16 cellular contexts compared by ENCODE assay signal in the genomic region with DNA sequence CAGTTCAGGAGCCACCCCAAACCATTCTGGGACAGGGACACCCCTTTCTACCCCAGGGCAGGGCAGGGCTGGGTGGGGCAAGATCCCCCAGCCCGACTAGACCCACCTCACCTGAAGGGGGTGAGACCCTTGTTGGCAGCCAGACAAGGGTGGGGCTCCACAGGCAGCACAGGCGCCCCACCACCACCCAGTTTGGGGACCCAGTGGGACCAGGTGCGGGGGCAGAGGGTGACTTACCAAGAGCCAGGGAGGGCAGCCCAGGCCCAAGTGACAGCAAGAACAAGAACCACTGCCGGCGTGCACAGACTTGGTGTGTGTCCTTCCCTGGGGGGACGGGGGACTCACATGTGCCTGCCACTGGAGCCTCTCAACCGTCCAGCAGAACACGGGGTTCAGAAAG. TPM values are rescaled to one million over a fixed set of nuclear protein-coding genes. Genes with fewer than 3 reads are reported as not detected.
A peak's percentile ranks its signal among the peaks of the same experiment; 100 is the strongest.
DNase-seq lines count a peak whose midpoint lies in the region; ATAC-seq and TF ChIP-seq lines count a peak whose summit lies in the region.
"Had no signal": no experiment of that assay in that cellular context is flagged by ENCODE, and none has a peak within 500 bp of the region (broad histone marks: within the 10 kb centered on the region; RNA-seq: fewer than 3 reads in every experiment).

No MANE protein-coding gene starts in this region.

- H3K36me3 Mint-ChIP-seq in activated T-helper 1 cell treated with anti-CD3 and anti-CD28 coated beads, Interleukin-12 subunit alpha, Interleukin-12 subunit beta, Interleukin-2, Interleukin-4 antibody, amounts not matched to agents 30 ng/mL and 10 ng/mL and 1 ng/mL, durations not matched to agents 14 hours and 24 hours and 36 hours (ENCODE audit: low read depth): no peaks in the 10 kb centered on the region
- H3K36me3 Mint-ChIP-seq: CD4-positive, alpha-beta memory T cell had no signal

- peaks cover 0 to 36% (median 10%) of the 10 kb centered on the region in 11 experiments; a peak in 11 of 22 replicates for H4K20me1 ChIP-seq in BLaER1 treated with 17β-estradiol and CSF1 and Interleukin-3, amounts not matched to agents 10 nM and 100 nM

- peaks cover 38 to 82% (median 73%) of the 10 kb centered on the region in 10 experiments for H3K4me1 ChIP-seq in BLaER1 treated with 17β-estradiol and CSF1 and Interleukin-3, amounts not matched to agents 10 nM and 100 nM
- H3K4me1 ChIP-seq in sigmoid colon: peaks cover 0 to 16% (median 7%) of the 10 kb centered on the region in 4 donors

- H3K9me3 Mint-ChIP-seq in activated T-helper 1 cell treated with anti-CD3 and anti-CD28 coated beads, Interleukin-12 subunit alpha, Interleukin-12 subunit beta, Interleukin-2, Interleukin-4 antibody, amounts not matched to agents 30 ng/mL and 10 ng/mL and 1 ng/mL, durations not matched to agents 14 hours and 24 hours and 36 hours: no peaks in the 10 kb centered on the region
- H3K9me3 Mint-ChIP-seq: CD4-positive, alpha-beta memory T cell had no signal

- H3K4me2 ChIP-seq in BLaER1 treated with 17β-estradiol and CSF1 and Interleukin-3, amounts not matched to agents 10 nM and 100 nM: peak overlapping the region; percentile 85 to 99 (median 93); a peak in 20 of 22 replicates

- peak overlapping the region; percentile 53 for H3K4me3 Mint-ChIP-seq in activated T-helper 1 cell treated with anti-CD3 and anti-CD28 coated beads, Interleukin-12 subunit alpha, Interleukin-12 subunit beta, Interleukin-2, Interleukin-4 antibody, amounts not matched to agents 30 ng/mL and 10 ng/mL and 1 ng/mL, durations not matched to agents 14 hours and 24 hours and 36 hours

- 83 to 92% methylated on average over 8 of the region's 8 CpGs for WGBS in sigmoid colon, 2 donors

- DNase-seq in activated T-helper 1 cell treated with anti-CD3 and anti-CD28 coated beads, Interleukin-12 subunit alpha, Interleukin-12 subunit beta, Interleukin-2, Interleukin-4 antibody, amounts not matched to agents 30 ng/mL and 10 ng/mL and 1 ng/mL, durations not matched to agents 14 hours and 24 hours and 36 hours (ENCODE audit: low spot score): no peak
- DNase-seq in sigmoid colon: peak; percentile 68
- no peak for DNase-seq in stimulated activated naive CD4-positive, alpha-beta T cell treated with Interleukin-2 at 50 U/mL for 16 hours (lab: John Stamatoyannopoulos, UW)
- DNase-seq: ACHN; CD4-positive, alpha-beta memory T cell; DMS79; Karpas-422; MM.1S; NCI-H1105; NCI-H1694; NCI-H510A treated with DMSO at 0.1 percent for 48 hours; NCI-H82 had no signal

- H3K27ac ChIP-seq in BLaER1 treated with 17β-estradiol and CSF1 and Interleukin-3, amounts not matched to agents 10 nM and 100 nM: no peak overlapping the region
- no peak overlapping the region for H3K27ac ChIP-seq in sigmoid colon

- TF ChIP-seq POLR2A in sigmoid colon (IDR thresholded peaks at IDR 0.05): no peak

- peak overlapping the region in 4 of 11 experiments; percentile 1 to 87 (median 15); a peak in 3 of 22 replicates for H3K9ac ChIP-seq in BLaER1 treated with 17β-estradiol and CSF1 and Interleukin-3, amounts not matched to agents 10 nM and 100 nM

- peaks cover 16% of the 10 kb centered on the region for H3K27me3 Mint-ChIP-seq in activated T-helper 1 cell treated with anti-CD3 and anti-CD28 coated beads, Interleukin-12 subunit alpha, Interleukin-12 subunit beta, Interleukin-2, Interleukin-4 antibody, amounts not matched to agents 30 ng/mL and 10 ng/mL and 1 ng/mL, durations not matched to agents 14 hours and 24 hours and 36 hours (ENCODE audit: insufficient read depth)
- H3K27me3 Mint-ChIP-seq: CD4-positive, alpha-beta memory T cell had no signal

- TF ChIP-seq EP300 in sigmoid colon (IDR thresholded peaks at IDR 0.05): no peak

- ATAC-seq in HG03280 (IDR thresholded peaks at IDR 0.05; ENCODE audit: unreplicated experiment) (no peak), HG03520 (IDR thresholded peaks at IDR 0.05; ENCODE audit: unreplicated experiment) (no peak)

- H3K27me3 ChIP-seq in BLaER1 treated with 17β-estradiol and CSF1 and Interleukin-3, amounts not matched to agents 10 nM and 100 nM: peaks cover 23 to 48% (median 35%) of the 10 kb centered on the region in 11 experiments
- peaks cover 35 to 85% (median 54%) of the 10 kb centered on the region in 3 donors for H3K27me3 ChIP-seq in sigmoid colon

- intact Hi-C loops in activated T-helper 1 cell treated with anti-CD3 and anti-CD28 coated beads, Interleukin-12 subunit alpha, Interleukin-12 subunit beta, Interleukin-2, Interleukin-4 antibody, amounts not matched to agents 30 ng/mL and 10 ng/mL and 1 ng/mL, durations not matched to agents 14 hours and 24 hours and 36 hours (cut with micrococcal nuclease): no loop called here
- intact Hi-C loops in sigmoid colon (cut with DNase I): no loop called here

- no peaks in the 10 kb centered on the region for H3K36me3 ChIP-seq in BLaER1 treated with 17β-estradiol and CSF1 and Interleukin-3, amounts not matched to agents 10 nM and 100 nM
- no peaks in the 10 kb centered on the region for H3K36me3 ChIP-seq in sigmoid colon

- no peak overlapping the region for H3K4me3 ChIP-seq in BLaER1 treated with 17β-estradiol and CSF1 and Interleukin-3, amounts not matched to agents 10 nM and 100 nM
- H3K4me3 ChIP-seq in sigmoid colon: no peak overlapping the region

- no peak overlapping the region for H3K27ac Mint-ChIP-seq in activated T-helper 1 cell treated with anti-CD3 and anti-CD28 coated beads, Interleukin-12 subunit alpha, Interleukin-12 subunit beta, Interleukin-2, Interleukin-4 antibody, amounts not matched to agents 30 ng/mL and 10 ng/mL and 1 ng/mL, durations not matched to agents 14 hours and 24 hours and 36 hours
- H3K27ac Mint-ChIP-seq: CD4-positive, alpha-beta memory T cell had no signal

- TF ChIP-seq CTCF in sigmoid colon (IDR thresholded peaks at IDR 0.05): no peak

- peaks cover 4% of the 10 kb centered on the region for H3K4me1 Mint-ChIP-seq in activated T-helper 1 cell treated with anti-CD3 and anti-CD28 coated beads, Interleukin-12 subunit alpha, Interleukin-12 subunit beta, Interleukin-2, Interleukin-4 antibody, amounts not matched to agents 30 ng/mL and 10 ng/mL and 1 ng/mL, durations not matched to agents 14 hours and 24 hours and 36 hours (ENCODE audit: low read depth)

- H3K9me3 ChIP-seq in BLaER1 treated with 17β-estradiol and CSF1 and Interleukin-3, amounts not matched to agents 10 nM and 100 nM (replicated peaks in 1 of 11): no peaks in the 10 kb centered on the region; a peak in 3 of 22 replicates
- no peaks in the 10 kb centered on the region for H3K9me3 ChIP-seq in sigmoid colon

RNA-seq across cellular contexts. Expression of gene ADM2, which starts 2.2 kb away (rescaled TPM):
- 4.2 and 4.9 TPM in 2 replicates for total RNA-seq in activated T-helper 1 cell treated with anti-CD3 and anti-CD28 coated beads, Interleukin-12 subunit alpha, Interleukin-12 subunit beta, Interleukin-2, Interleukin-4 antibody, amounts not matched to agents 30 ng/mL and 10 ng/mL and 1 ng/mL, durations not matched to agents 14 hours and 24 hours and 36 hours
- total RNA-seq in sigmoid colon: not detected
- 1 to 10 TPM; 1.2 to 8.6 (median 3.2) TPM for polyA plus RNA-seq in sigmoid colon

RNA-seq across cellular contexts. Expression of gene MIOX, which starts 3.1 kb away (rescaled TPM):
- total RNA-seq in activated T-helper 1 cell treated with anti-CD3 and anti-CD28 coated beads, Interleukin-12 subunit alpha, Interleukin-12 subunit beta, Interleukin-2, Interleukin-4 antibody, amounts not matched to agents 30 ng/mL and 10 ng/mL and 1 ng/mL, durations not matched to agents 14 hours and 24 hours and 36 hours: 0.29 TPM in 1 of 2 replicates, not detected in the other
- total RNA-seq in sigmoid colon: not detected
- polyA plus RNA-seq in sigmoid colon: under 1 TPM in 1 of 3 donors, not detected in 2; 0.20 TPM
- total RNA-seq: CD4-positive, alpha-beta memory T cell; SK-MEL-5 had no signal
- polyA plus RNA-seq: CD4-positive, alpha-beta memory T cell had no signal

RNA-seq across cellular contexts. Expression of gene SBF1, which starts 8.7 kb away (rescaled TPM):
- 113 and 116 TPM in 2 replicates for total RNA-seq in activated T-helper 1 cell treated with anti-CD3 and anti-CD28 coated beads, Interleukin-12 subunit alpha, Interleukin-12 subunit beta, Interleukin-2, Interleukin-4 antibody, amounts not matched to agents 30 ng/mL and 10 ng/mL and 1 ng/mL, durations not matched to agents 14 hours and 24 hours and 36 hours
- total RNA-seq in sigmoid colon: 10 to 100 TPM; 23.2 to 53.7 (median 32.3) TPM
- polyA plus RNA-seq in sigmoid colon: 10 to 100 TPM; 13.8 to 67.3 (median 17.3) TPM

RNA-seq across cellular contexts. Expression of gene LMF2, which starts 23.9 kb away (rescaled TPM):
- 79.5 and 81.2 TPM in 2 replicates for total RNA-seq in activated T-helper 1 cell treated with anti-CD3 and anti-CD28 coated beads, Interleukin-12 subunit alpha, Interleukin-12 subunit beta, Interleukin-2, Interleukin-4 antibody, amounts not matched to agents 30 ng/mL and 10 ng/mL and 1 ng/mL, durations not matched to agents 14 hours and 24 hours and 36 hours
- 10 to 100 TPM; 24.8 to 52.5 (median 45.3) TPM for total RNA-seq in sigmoid colon
- polyA plus RNA-seq in sigmoid colon: 10 to 100 TPM in 2 of 3 donors, 1 to 10 TPM in 1; 7.2 to 61.1 (median 11.3) TPM

RNA-seq across cellular contexts. Expression of gene NCAPH2, which starts 24.5 kb away (rescaled TPM):
- 133 and 134 TPM in 2 replicates for total RNA-seq in activated T-helper 1 cell treated with anti-CD3 and anti-CD28 coated beads, Interleukin-12 subunit alpha, Interleukin-12 subunit beta, Interleukin-2, Interleukin-4 antibody, amounts not matched to agents 30 ng/mL and 10 ng/mL and 1 ng/mL, durations not matched to agents 14 hours and 24 hours and 36 hours
- total RNA-seq in sigmoid colon: 10 to 100 TPM; 30.7 to 54.0 (median 35.6) TPM
- 10 to 100 TPM; 20.3 to 45.3 (median 22.2) TPM for polyA plus RNA-seq in sigmoid colon
